ENCODE assay signal across 1 cellular context in the genomic region with DNA sequence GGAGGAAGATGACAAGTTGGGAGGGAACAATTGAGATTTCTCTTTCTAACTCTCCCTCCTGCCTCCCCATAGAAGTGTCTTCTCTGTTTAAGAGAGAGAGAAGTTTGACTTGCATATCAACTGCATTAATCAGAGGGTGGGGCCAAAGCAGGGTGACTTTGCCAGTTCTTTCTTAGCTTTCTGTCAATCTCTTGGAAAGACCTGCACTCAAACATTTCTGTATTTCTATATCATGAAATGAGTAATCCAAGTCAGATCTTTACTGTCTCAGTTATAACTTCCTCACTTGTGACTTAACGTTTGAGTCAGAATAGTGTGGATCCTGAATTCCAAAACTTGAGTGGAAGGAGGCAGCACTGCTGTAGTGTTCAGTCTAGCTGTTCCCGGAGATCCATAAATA.
TF ChIP-seq lines count a peak whose summit lies in the region.

No MANE protein-coding gene starts in this region.

TF ChIP-seq in WTC11, 78 proteins besides CTCF, POLR2A, EP300 and RAD21 (continued from another document):
- TF ChIP-seq, protein P1, sequence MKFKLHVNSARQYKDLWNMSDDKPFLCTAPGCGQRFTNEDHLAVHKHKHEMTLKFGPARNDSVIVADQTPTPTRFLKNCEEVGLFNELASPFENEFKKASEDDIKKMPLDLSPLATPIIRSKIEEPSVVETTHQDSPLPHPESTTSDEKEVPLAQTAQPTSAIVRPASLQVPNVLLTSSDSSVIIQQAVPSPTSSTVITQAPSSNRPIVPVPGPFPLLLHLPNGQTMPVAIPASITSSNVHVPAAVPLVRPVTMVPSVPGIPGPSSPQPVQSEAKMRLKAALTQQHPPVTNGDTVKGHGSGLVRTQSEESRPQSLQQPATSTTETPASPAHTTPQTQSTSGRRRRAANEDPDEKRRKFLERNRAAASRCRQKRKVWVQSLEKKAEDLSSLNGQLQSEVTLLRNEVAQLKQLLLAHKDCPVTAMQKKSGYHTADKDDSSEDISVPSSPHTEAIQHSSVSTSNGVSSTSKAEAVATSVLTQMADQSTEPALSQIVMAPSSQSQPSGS (CRISPR knock-in tag; IDR thresholded peaks at IDR 0.05; ENCODE audit: borderline replicate concordance, low read depth): no peak
- TF ChIP-seq, protein P2, sequence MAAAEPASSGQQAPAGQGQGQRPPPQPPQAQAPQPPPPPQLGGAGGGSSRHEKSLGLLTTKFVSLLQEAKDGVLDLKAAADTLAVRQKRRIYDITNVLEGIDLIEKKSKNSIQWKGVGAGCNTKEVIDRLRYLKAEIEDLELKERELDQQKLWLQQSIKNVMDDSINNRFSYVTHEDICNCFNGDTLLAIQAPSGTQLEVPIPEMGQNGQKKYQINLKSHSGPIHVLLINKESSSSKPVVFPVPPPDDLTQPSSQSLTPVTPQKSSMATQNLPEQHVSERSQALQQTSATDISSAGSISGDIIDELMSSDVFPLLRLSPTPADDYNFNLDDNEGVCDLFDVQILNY (CRISPR knock-in tag; IDR thresholded peaks at IDR 0.05): no peak
- TF ChIP-seq CREB1 (CRISPR knock-in tag; IDR thresholded peaks at IDR 0.05): no peak
- TF ChIP-seq, protein P3, sequence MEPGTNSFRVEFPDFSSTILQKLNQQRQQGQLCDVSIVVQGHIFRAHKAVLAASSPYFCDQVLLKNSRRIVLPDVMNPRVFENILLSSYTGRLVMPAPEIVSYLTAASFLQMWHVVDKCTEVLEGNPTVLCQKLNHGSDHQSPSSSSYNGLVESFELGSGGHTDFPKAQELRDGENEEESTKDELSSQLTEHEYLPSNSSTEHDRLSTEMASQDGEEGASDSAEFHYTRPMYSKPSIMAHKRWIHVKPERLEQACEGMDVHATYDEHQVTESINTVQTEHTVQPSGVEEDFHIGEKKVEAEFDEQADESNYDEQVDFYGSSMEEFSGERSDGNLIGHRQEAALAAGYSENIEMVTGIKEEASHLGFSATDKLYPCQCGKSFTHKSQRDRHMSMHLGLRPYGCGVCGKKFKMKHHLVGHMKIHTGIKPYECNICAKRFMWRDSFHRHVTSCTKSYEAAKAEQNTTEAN (CRISPR knock-in tag; IDR thresholded peaks at IDR 0.05): no peak
- TF ChIP-seq, protein P4, sequence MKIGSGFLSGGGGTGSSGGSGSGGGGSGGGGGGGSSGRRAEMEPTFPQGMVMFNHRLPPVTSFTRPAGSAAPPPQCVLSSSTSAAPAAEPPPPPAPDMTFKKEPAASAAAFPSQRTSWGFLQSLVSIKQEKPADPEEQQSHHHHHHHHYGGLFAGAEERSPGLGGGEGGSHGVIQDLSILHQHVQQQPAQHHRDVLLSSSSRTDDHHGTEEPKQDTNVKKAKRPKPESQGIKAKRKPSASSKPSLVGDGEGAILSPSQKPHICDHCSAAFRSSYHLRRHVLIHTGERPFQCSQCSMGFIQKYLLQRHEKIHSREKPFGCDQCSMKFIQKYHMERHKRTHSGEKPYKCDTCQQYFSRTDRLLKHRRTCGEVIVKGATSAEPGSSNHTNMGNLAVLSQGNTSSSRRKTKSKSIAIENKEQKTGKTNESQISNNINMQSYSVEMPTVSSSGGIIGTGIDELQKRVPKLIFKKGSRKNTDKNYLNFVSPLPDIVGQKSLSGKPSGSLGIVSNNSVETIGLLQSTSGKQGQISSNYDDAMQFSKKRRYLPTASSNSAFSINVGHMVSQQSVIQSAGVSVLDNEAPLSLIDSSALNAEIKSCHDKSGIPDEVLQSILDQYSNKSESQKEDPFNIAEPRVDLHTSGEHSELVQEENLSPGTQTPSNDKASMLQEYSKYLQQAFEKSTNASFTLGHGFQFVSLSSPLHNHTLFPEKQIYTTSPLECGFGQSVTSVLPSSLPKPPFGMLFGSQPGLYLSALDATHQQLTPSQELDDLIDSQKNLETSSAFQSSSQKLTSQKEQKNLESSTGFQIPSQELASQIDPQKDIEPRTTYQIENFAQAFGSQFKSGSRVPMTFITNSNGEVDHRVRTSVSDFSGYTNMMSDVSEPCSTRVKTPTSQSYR (CRISPR knock-in tag; IDR thresholded peaks at IDR 0.05): no peak
